Comparison of ENCODE assay signal across 8 cellular contexts in genomic region chr11:111878766-111879636, GRCh38.
DNase-seq lines count a peak whose midpoint lies in the region; ATAC-seq lines count a peak whose summit lies in the region.

Gene CFAP68, plus strand, starts transcription at chr11:111879541. Its CDS starts 20 bp downstream, at chr11:111879561.
Gene FDXACB1, minus strand, starts transcription at chr11:111879165. Its CDS starts 33 bp downstream, at chr11:111879132.

- ATAC-seq in GM19025 (IDR thresholded peaks at IDR 0.05; ENCODE audit: low read depth, unreplicated experiment), result peak; percentile 84
- ATAC-seq in HG03342 (IDR thresholded peaks at IDR 0.05; ENCODE audit: unreplicated experiment), result peak; percentile 88
- ATAC-seq in activated CD4-positive, CD25-positive, alpha-beta regulatory T cell treated with anti-CD3 and anti-CD28 coated beads, Interleukin-2, amount 50 U/mL, for 24 hours, result peak; percentile 90

- DNase-seq in AML-193 (lab: John Stamatoyannopoulos, UW) (peak; percentile 91 to 93), NCI-H345 treated with DMSO at 0.1 percent for 48 hours (lab: John Stamatoyannopoulos, UW; ENCODE audit: unreplicated experiment) (peak; percentile 95), cerebellar cortex (ENCODE audit: low spot score) (peak; percentile 98), islet precursor cell (peak; percentile 99)
- DNase-seq in stimulated activated CD4-positive, alpha-beta T cell treated with anti-CD3 and anti-CD28 coated beads, Interleukin-12 subunit alpha, Interleukin-12 subunit beta, amount 100 ng/mL, for 48 hours (ENCODE audit: low read depth in 2 of 3, low spot score in 1 of 3), result peak; percentile 91 to 95 (median 92)

Comparison
In these comparisons a context has a peak if more than half of its experiments do, and no peak if none do; other contexts are left out.
1. Peak in every context shown above with its lines: DNase-seq and ATAC-seq.